Comparison of ENCODE assay signal across 37 cellular contexts in genomic region chr1:32509939-32510338, GRCh38. TPM values are rescaled to one million over a fixed set of nuclear protein-coding genes. Genes with fewer than 3 reads are reported as not detected.
"Had no signal": no experiment of that assay in that cellular context is flagged by ENCODE, and none has a peak within 500 bp of the region (broad histone marks: within the 10 kb centered on the region; RNA-seq: fewer than 3 reads in every experiment).

No MANE protein-coding gene starts in this region.

- H3K36me3 ChIP-seq: MG63 had no signal

- H3K4me3 ChIP-seq: MG63 had no signal

- H3K27me3 ChIP-seq: MG63 had no signal

- DNase-seq: Kasumi-1, MG63, MM.1S, MV-4-11, NCI-H1048, NCI-H1092, NCI-H1092 treated with DMSO at 0.1 percent for 48 hours, NCI-H1105, NCI-H1105 treated with DMSO at 0.1 percent for 48 hours, NCI-H1417, NCI-H1417 treated with DMSO at 0.1 percent for 48 hours, NCI-H1436, NCI-H1436 treated with DMSO at 0.1 percent for 48 hours, NCI-H146, NCI-H1694, NCI-H1694 treated with DMSO at 0.1 percent for 48 hours, NCI-H187, NCI-H187 treated with DMSO at 0.1 percent for 48 hours, NCI-H1930, NCI-H2029, NCI-H2029 treated with DMSO at 0.1 percent for 48 hours, NCI-H2081, NCI-H2081 treated with DMSO at 0.1 percent for 48 hours, NCI-H2107, NCI-H2171, NCI-H2171 treated with DMSO at 0.1 percent for 48 hours, NCI-H2227 treated with DMSO at 0.1 percent for 48 hours, NCI-H226, NCI-H345, NCI-H446, NCI-H446 treated with DMSO at 0.1 percent for 48 hours, NCI-H510A, NCI-H510A treated with DMSO at 0.1 percent for 48 hours, NCI-H524 treated with DMSO at 0.1 percent for 48 hours had no signal

RNA-seq across cellular contexts. Expression of gene ZBTB8B, which starts 45.1 kb away (rescaled TPM):
- total RNA-seq: LHCN-M2, MCF 10A, NCI-H460 had no signal
